ENCODE assay signal across 10 cellular contexts in the genomic region with DNA sequence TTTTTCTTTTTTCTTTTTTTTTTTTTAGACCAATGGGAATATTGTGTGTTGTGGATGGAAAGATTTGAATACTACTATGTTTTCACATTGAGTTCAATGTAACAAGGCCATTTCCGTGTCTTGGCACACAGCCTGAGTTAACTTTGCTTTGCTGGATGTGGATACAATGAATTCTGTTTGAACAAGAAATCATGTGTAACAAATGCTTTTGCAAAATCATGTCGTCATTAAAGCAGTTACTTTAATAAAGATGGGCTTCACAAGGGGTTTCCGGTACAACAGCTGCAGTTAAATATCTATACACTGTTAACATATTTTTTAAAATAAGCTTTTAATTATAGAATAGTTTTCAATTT. TPM values are rescaled to one million over a fixed set of nuclear protein-coding genes. Genes with fewer than 3 reads are reported as not detected.
DNase-seq lines count a peak whose midpoint lies in the region; ATAC-seq and TF ChIP-seq lines count a peak whose summit lies in the region.
"Had no signal": no experiment of that assay in that cellular context is flagged by ENCODE, and none has a peak within 500 bp of the region (broad histone marks: within the 10 kb centered on the region; RNA-seq: fewer than 3 reads in every experiment).

No MANE protein-coding gene starts in this region.

- H3F3A ChIP-seq in GM23338 (replicated peaks; ENCODE audit: low read depth): no peaks in the 10 kb centered on the region

- 20 to 27% methylated on average over 3 of the region's 3 CpGs for WGBS in esophagus squamous epithelium, 2 donors

- POLR2A ChIA-PET in CD8-positive, alpha-beta T cell (lab: Charles Lee): no interaction called here

- H3K9me2 ChIP-seq in GM23338 (ENCODE audit: insufficient read depth): 0 out of 2 replicates have a peak, but pooled peaks cover 9% of the 10 kb centered on the region

- H3K4me1 Mint-ChIP-seq in CD4-positive, CD25-positive, alpha-beta regulatory T cell: peaks cover 0 to 9% (median 0%) of the 10 kb centered on the region in 4 donors
- peaks cover 16% of the 10 kb centered on the region for H3K4me1 Mint-ChIP-seq in GM23338
- peaks cover 31% of the 10 kb centered on the region for H3K4me1 Mint-ChIP-seq in activated T-helper 2 cell treated with anti-CD3 and anti-CD28 coated beads, Interferon-gamma antibody, Interleukin-2, Interleukin-4, amounts not matched to agents 10 μg/mL and 5 μg/mL and 100 μg/mL, durations not matched to agents 14 hours and 24 hours and 36 hours (ENCODE audit: low read depth)
- H3K4me1 Mint-ChIP-seq in CD8-positive, alpha-beta T cell (ENCODE audit: low read depth): no peaks in the 10 kb centered on the region

- ATAC-seq in CD4-positive, CD25-positive, alpha-beta regulatory T cell (ENCODE audit: low read depth in 2 of 2): no peak
- ATAC-seq in GM23338: no peak
- ATAC-seq in CD8-positive, alpha-beta T cell: no peak

- intact Hi-C loops in activated T-helper 2 cell treated with anti-CD3 and anti-CD28 coated beads, Interferon-gamma antibody, Interleukin-2, Interleukin-4, amounts not matched to agents 10 μg/mL and 5 μg/mL and 100 μg/mL, durations not matched to agents 14 hours and 24 hours and 36 hours (cut with micrococcal nuclease): no loop called here
- intact Hi-C loops in CD8-positive, alpha-beta T cell (cut with DNase I, micrococcal nuclease): no loop called here
- intact Hi-C loops in esophagus squamous epithelium (cut with DNase I) (no loop called here), dorsolateral prefrontal cortex (cut with DNase I) (no loop called here)

- H3K4me1 ChIP-seq in CD4-positive, CD25-positive, alpha-beta regulatory T cell (ENCODE audit: control insufficient read depth, insufficient read depth, low read length, poor library complexity, severe bottlenecking): no peaks in the 10 kb centered on the region
- H3K4me1 ChIP-seq in GM23338 (ENCODE audit: insufficient read depth) (peaks cover 10% of the 10 kb centered on the region), esophagus squamous epithelium (peaks cover 0 to 22% (median 0%) of the 10 kb centered on the region in 3 donors)
- H3K4me1 ChIP-seq in CD8-positive, alpha-beta T cell (ENCODE audit: insufficient read depth, low read length): no peaks in the 10 kb centered on the region

- no peaks in the 10 kb centered on the region for H4K20me1 ChIP-seq in GM23338 (replicated peaks; ENCODE audit: insufficient read depth)

- H3K27me3 ChIP-seq in CD4-positive, CD25-positive, alpha-beta regulatory T cell (ENCODE audit: control insufficient read depth, insufficient read depth, low read length): no peaks in the 10 kb centered on the region
- no peaks in the 10 kb centered on the region for H3K27me3 ChIP-seq in GM23338 (ENCODE audit: insufficient read depth)
- no peaks in the 10 kb centered on the region for H3K27me3 ChIP-seq in CD8-positive, alpha-beta T cell (ENCODE audit: insufficient read depth, low read length)
- no peaks in the 10 kb centered on the region for H3K27me3 ChIP-seq in esophagus squamous epithelium
- H3K27me3 ChIP-seq in dorsolateral prefrontal cortex: peaks cover 0 to 4% (median 0%) of the 10 kb centered on the region in 45 donors

- H3K4me2 ChIP-seq in GM23338: no peak overlapping the region

- H3K36me3 ChIP-seq in CD4-positive, CD25-positive, alpha-beta regulatory T cell (ENCODE audit: control insufficient read depth, insufficient read depth, low read length): no peaks in the 10 kb centered on the region
- no peaks in the 10 kb centered on the region for H3K36me3 ChIP-seq in GM23338 (ENCODE audit: insufficient read depth)
- H3K36me3 ChIP-seq in CD8-positive, alpha-beta T cell (ENCODE audit: insufficient read depth, low read length): no peaks in the 10 kb centered on the region
- H3K36me3 ChIP-seq in esophagus squamous epithelium: no peaks in the 10 kb centered on the region

- TF ChIP-seq CTCF in GM23338 (conservative IDR thresholded peaks at IDR 0.05; ENCODE audit: low read depth in 2 of 2) (no peak), esophagus squamous epithelium (IDR thresholded peaks at IDR 0.05) (no peak), dorsolateral prefrontal cortex (IDR thresholded peaks at IDR 0.05 in 54 of 56, conservative IDR thresholded peaks at IDR 0.05 in 2 of 56; ENCODE audit: low read depth in 1 of 56, partially characterized antibody in 56 of 56) (no peak)
- no peak for TF ChIP-seq CTCF in CD8-positive, alpha-beta T cell (IDR thresholded peaks at IDR 0.05)

- no peaks in the 10 kb centered on the region for H3K27me3 Mint-ChIP-seq in CD4-positive, CD25-positive, alpha-beta regulatory T cell
- H3K27me3 Mint-ChIP-seq in GM23338 (ENCODE audit: insufficient read depth, low read depth, poor library complexity): no peaks in the 10 kb centered on the region
- peaks cover 3% of the 10 kb centered on the region for H3K27me3 Mint-ChIP-seq in activated T-helper 2 cell treated with anti-CD3 and anti-CD28 coated beads, Interferon-gamma antibody, Interleukin-2, Interleukin-4, amounts not matched to agents 10 μg/mL and 5 μg/mL and 100 μg/mL, durations not matched to agents 14 hours and 24 hours and 36 hours (ENCODE audit: low read depth)
- peaks cover 11% of the 10 kb centered on the region for H3K27me3 Mint-ChIP-seq in CD8-positive, alpha-beta T cell (ENCODE audit: low read depth)

- H2AFZ ChIP-seq in GM23338: no peak overlapping the region; the same call in 1 of the 2 replicates

- H3K27ac Mint-ChIP-seq in CD4-positive, CD25-positive, alpha-beta regulatory T cell: peak overlapping the region in 2 of 3 donors; percentile 6 to 12
- H3K27ac Mint-ChIP-seq in GM23338: peak overlapping the region; percentile 45
- H3K27ac Mint-ChIP-seq in activated T-helper 2 cell treated with anti-CD3 and anti-CD28 coated beads, Interferon-gamma antibody, Interleukin-2, Interleukin-4, amounts not matched to agents 10 μg/mL and 5 μg/mL and 100 μg/mL, durations not matched to agents 14 hours and 24 hours and 36 hours: peak overlapping the region; percentile 19
- no peak overlapping the region for H3K27ac Mint-ChIP-seq in CD8-positive, alpha-beta T cell

- H3K9me3 Mint-ChIP-seq in CD4-positive, CD25-positive, alpha-beta regulatory T cell: peaks cover 0 to 4% (median 0%) of the 10 kb centered on the region in 7 donors
- H3K9me3 Mint-ChIP-seq in GM23338: no peaks in the 10 kb centered on the region; the same call in 1 of the 3 replicates
- H3K9me3 Mint-ChIP-seq in activated T-helper 2 cell treated with anti-CD3 and anti-CD28 coated beads, Interferon-gamma antibody, Interleukin-2, Interleukin-4, amounts not matched to agents 10 μg/mL and 5 μg/mL and 100 μg/mL, durations not matched to agents 14 hours and 24 hours and 36 hours: peaks cover 11% of the 10 kb centered on the region
- H3K9me3 Mint-ChIP-seq in CD8-positive, alpha-beta T cell: no peaks in the 10 kb centered on the region

- H3K36me3 Mint-ChIP-seq in CD4-positive, CD25-positive, alpha-beta regulatory T cell: no peaks in the 10 kb centered on the region
- no peaks in the 10 kb centered on the region for H3K36me3 Mint-ChIP-seq in GM23338 (ENCODE audit: low read depth)
- H3K36me3 Mint-ChIP-seq in activated T-helper 2 cell treated with anti-CD3 and anti-CD28 coated beads, Interferon-gamma antibody, Interleukin-2, Interleukin-4, amounts not matched to agents 10 μg/mL and 5 μg/mL and 100 μg/mL, durations not matched to agents 14 hours and 24 hours and 36 hours (ENCODE audit: low read depth): peaks cover 9% of the 10 kb centered on the region
- no peaks in the 10 kb centered on the region for H3K36me3 Mint-ChIP-seq in CD8-positive, alpha-beta T cell

- H3K4me3 Mint-ChIP-seq in CD4-positive, CD25-positive, alpha-beta regulatory T cell: no peak overlapping the region
- no peak overlapping the region for H3K4me3 Mint-ChIP-seq in GM23338
- no peak overlapping the region for H3K4me3 Mint-ChIP-seq in activated T-helper 2 cell treated with anti-CD3 and anti-CD28 coated beads, Interferon-gamma antibody, Interleukin-2, Interleukin-4, amounts not matched to agents 10 μg/mL and 5 μg/mL and 100 μg/mL, durations not matched to agents 14 hours and 24 hours and 36 hours (ENCODE audit: low read depth)
- no peak overlapping the region for H3K4me3 Mint-ChIP-seq in CD8-positive, alpha-beta T cell

- no peaks in the 10 kb centered on the region for H3K79me2 ChIP-seq in GM23338 (replicated peaks; ENCODE audit: insufficient read depth)

- no peak for DNase-seq in CD4-positive, CD25-positive, alpha-beta regulatory T cell
- DNase-seq in GM23338 (ENCODE audit: low spot score): no peak
- no peak for DNase-seq in activated T-helper 2 cell treated with anti-CD3 and anti-CD28 coated beads, Interferon-gamma antibody, Interleukin-2, Interleukin-4, amounts not matched to agents 10 μg/mL and 5 μg/mL and 100 μg/mL, durations not matched to agents 14 hours and 24 hours and 36 hours (ENCODE audit: low spot score)
- peak; percentile 84 to 98 for DNase-seq in lung microvascular endothelial cell (ENCODE audit: low read depth in 2 of 2)
- no peak for DNase-seq in CD8-positive, alpha-beta T cell
- DNase-seq in activated CD4-positive, CD25-positive, alpha-beta regulatory T cell treated with anti-CD3 and anti-CD28 coated beads, Interleukin-2, amount 50 U/mL, for 72 hours: no peak
- no peak for DNase-seq in esophagus squamous epithelium (lab: John Stamatoyannopoulos, UW)
- no peak for DNase-seq in dorsolateral prefrontal cortex
- DNase-seq: activated CD8-positive, alpha-beta memory T cell treated with anti-CD3 and anti-CD28 coated beads, Interleukin-2, amount 50 U/mL, for 4 hours; NCI-H524 had no signal

- CTCF ChIA-PET in CD8-positive, alpha-beta T cell (lab: Charles Lee): no interaction called here

- no peak for TF ChIP-seq POLR2A in esophagus squamous epithelium (IDR thresholded peaks at IDR 0.05)

- no peak overlapping the region for H3K27ac ChIP-seq in CD4-positive, CD25-positive, alpha-beta regulatory T cell (ENCODE audit: insufficient read depth, low read length, poor library complexity, severe bottlenecking)
- no peak overlapping the region for H3K27ac ChIP-seq in GM23338 (ENCODE audit: low read depth)
- H3K27ac ChIP-seq in CD8-positive, alpha-beta T cell (ENCODE audit: low read depth, low read length): no peak overlapping the region
- H3K27ac ChIP-seq in esophagus squamous epithelium: peak overlapping the region in 2 of 4 donors; percentile 63 to 76
- H3K27ac ChIP-seq in dorsolateral prefrontal cortex: peak overlapping the region in 22 of 59 donors; percentile 2 to 73 (median 46)

- no peak overlapping the region for H3K4me3 ChIP-seq in CD4-positive, CD25-positive, alpha-beta regulatory T cell (ENCODE audit: low read depth, low read length)
- H3K4me3 ChIP-seq in GM23338 (no peak overlapping the region), esophagus squamous epithelium (no peak overlapping the region), dorsolateral prefrontal cortex (no peak overlapping the region)
- no peak overlapping the region for H3K4me3 ChIP-seq in CD8-positive, alpha-beta T cell (ENCODE audit: low read depth, low read length)

- no peaks in the 10 kb centered on the region for H3K9me3 ChIP-seq in CD4-positive, CD25-positive, alpha-beta regulatory T cell (ENCODE audit: control insufficient read depth in 2 of 2, low read length in 2 of 2)
- no peaks in the 10 kb centered on the region for H3K9me3 ChIP-seq in CD8-positive, alpha-beta T cell (ENCODE audit: low read length)
- H3K9me3 ChIP-seq in esophagus squamous epithelium: no peaks in the 10 kb centered on the region

RNA-seq across cellular contexts. Expression of a gene that starts 13.5 kb away (rescaled TPM):
- 49.4 TPM for total RNA-seq in CD4-positive, CD25-positive, alpha-beta regulatory T cell
- 10 to 100 TPM in 3 of 4 donors, 1 to 10 TPM in 1; 3.5 to 38.3 (median 17.9) TPM for polyA plus RNA-seq in CD4-positive, CD25-positive, alpha-beta regulatory T cell
- total RNA-seq in GM23338 (2014; rRNA removed; shearing (Covaris generic)): 2.0 and 2.3 TPM in 2 replicates
- 2.5 and 3.6 TPM in 2 replicates for polyA plus RNA-seq in GM23338 (2016; fragmentation: Nextera tagmentation; extraction: Ambion mirVana)
- total RNA-seq in activated T-helper 2 cell treated with anti-CD3 and anti-CD28 coated beads, Interferon-gamma antibody, Interleukin-2, Interleukin-4, amounts not matched to agents 10 μg/mL and 5 μg/mL and 100 μg/mL, durations not matched to agents 14 hours and 24 hours and 36 hours: 37.1 and 37.5 TPM in 2 replicates
- 2.6 and 10.2 TPM in 2 replicates for total RNA-seq in lung microvascular endothelial cell
- under 1 TPM; 0.69 to 0.84 TPM for total RNA-seq in CD8-positive, alpha-beta T cell
- total RNA-seq in esophagus squamous epithelium: 10 to 100 TPM in 2 of 4 donors, 1 to 10 TPM in 2; 7.7 to 34.5 (median 10.1) TPM
- 10 to 100 TPM in 97 of 120 experiments, 1 to 10 TPM in 23; 6.5 to 33.2 (median 13.8) TPM for total RNA-seq in dorsolateral prefrontal cortex

RNA-seq across cellular contexts. Expression of a gene that starts 48.8 kb away (rescaled TPM):
- 25.0 TPM for total RNA-seq in CD4-positive, CD25-positive, alpha-beta regulatory T cell
- polyA plus RNA-seq in CD4-positive, CD25-positive, alpha-beta regulatory T cell: 10 to 100 TPM; 41.7 to 59.0 (median 46.0) TPM
- 28.3 and 29.7 TPM in 2 replicates for total RNA-seq in GM23338 (2014; rRNA removed; shearing (Covaris generic))
- polyA plus RNA-seq in GM23338 (2016; fragmentation: Nextera tagmentation; extraction: Ambion mirVana): 27.3 and 32.4 TPM in 2 replicates
- total RNA-seq in activated T-helper 2 cell treated with anti-CD3 and anti-CD28 coated beads, Interferon-gamma antibody, Interleukin-2, Interleukin-4, amounts not matched to agents 10 μg/mL and 5 μg/mL and 100 μg/mL, durations not matched to agents 14 hours and 24 hours and 36 hours: 66.5 and 71.3 TPM in 2 replicates
- total RNA-seq in lung microvascular endothelial cell (37.7 and 39.9 TPM in 2 replicates), esophagus squamous epithelium (10 to 100 TPM in 3 of 4 donors, 1 to 10 TPM in 1; 6.8 to 21.1 (median 16.7) TPM), dorsolateral prefrontal cortex (10 to 100 TPM; 11.0 to 27.6 (median 18.5) TPM)
- total RNA-seq in CD8-positive, alpha-beta T cell: 10 to 100 TPM; 14.3 to 15.6 TPM

Comparison
In these comparisons a context has a peak if more than half of its experiments do, and no peak if none do; other contexts are left out.
1. DNase-seq: peak in lung microvascular endothelial cell (2 of 2); none in CD4-positive, CD25-positive, alpha-beta regulatory T cell (0 of 3), GM23338 (single experiment), activated T-helper 2 cell treated with anti-CD3 and anti-CD28 coated beads, Interferon-gamma antibody, Interleukin-2, Interleukin-4, amounts not matched to agents 10 μg/mL and 5 μg/mL and 100 μg/mL, durations not matched to agents 14 hours and 24 hours and 36 hours (single experiment), CD8-positive, alpha-beta T cell (0 of 7), activated CD4-positive, CD25-positive, alpha-beta regulatory T cell treated with anti-CD3 and anti-CD28 coated beads, Interleukin-2, amount 50 U/mL, for 72 hours (single experiment), esophagus squamous epithelium (single experiment) and dorsolateral prefrontal cortex (0 of 10).